In the genomic region with DNA sequence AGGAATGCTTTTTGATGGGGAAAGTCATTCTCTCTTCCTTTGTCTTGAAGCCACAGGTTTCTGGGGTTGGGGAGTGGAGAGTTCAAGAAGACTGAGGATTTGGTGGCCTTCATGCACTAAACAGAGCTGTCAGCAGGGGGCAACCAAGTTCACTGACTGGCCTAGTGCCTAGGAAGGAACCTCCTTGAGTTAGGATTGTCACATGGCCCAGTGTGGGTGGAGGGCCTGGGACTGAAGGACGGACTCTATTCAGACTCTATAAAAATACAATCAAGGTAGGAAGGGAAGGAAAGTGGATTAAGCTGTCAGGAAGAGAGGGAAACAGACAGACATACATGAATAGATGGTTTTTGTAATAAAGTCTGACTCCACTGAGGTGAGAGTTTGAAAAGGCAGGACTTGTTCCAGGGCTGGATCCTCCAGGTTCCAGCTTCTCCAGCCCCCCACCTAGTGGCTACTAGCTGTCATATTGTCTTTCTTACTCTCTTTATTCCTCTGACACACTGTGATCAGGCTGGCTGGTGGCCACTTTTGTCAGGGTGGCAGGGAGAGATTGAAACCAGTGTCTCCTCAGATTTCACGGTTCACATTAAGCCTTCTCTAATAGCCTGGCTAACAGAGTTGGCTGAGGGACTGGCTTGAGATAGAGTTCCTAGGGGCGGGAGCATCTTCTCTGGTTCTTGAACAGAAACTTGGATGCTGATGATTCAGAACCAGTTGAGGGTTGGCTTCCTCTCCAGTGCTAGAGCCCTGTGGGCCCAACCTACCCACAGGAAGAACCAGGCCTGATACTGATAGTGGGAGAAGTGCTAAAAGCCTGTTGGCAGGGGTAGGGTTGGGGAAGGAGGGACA, we compare ENCODE assay signal across 8 cellular contexts. TPM values are rescaled to one million over a fixed set of nuclear protein-coding genes. Genes with fewer than 3 reads are reported as not detected.
A peak's percentile ranks its signal among the peaks of the same experiment; 100 is the strongest.
DNase-seq lines count a peak whose midpoint lies in the region; ATAC-seq and TF ChIP-seq lines count a peak whose summit lies in the region.

No MANE protein-coding gene starts in this region.

- DNase-seq in DMS153 (lab: John Stamatoyannopoulos, UW), result peak; percentile 14
- peak; percentile 90 for DNase-seq in HS-27A (ENCODE audit: low read depth)
- peak; percentile 87 for DNase-seq in Panc1 (ENCODE audit: low read depth, low spot score)
- DNase-seq in activated T-helper 1 cell treated with anti-CD3 and anti-CD28 coated beads, Interleukin-2, amount 50 U/mL, for 16 hours (ENCODE audit: low read depth in 1 of 2, low spot score in 1 of 2), result peak; percentile 52 to 63
- peak; percentile 92 to 97 for DNase-seq in fibroblast of lung (ENCODE audit: low read depth in 2 of 2)
- DNase-seq in natural killer cell, result peak; percentile 64
- peak; percentile 75 for DNase-seq in stimulated activated naive CD4-positive, alpha-beta T cell treated with Interleukin-2 at 50 U/mL for 16 hours (lab: John Stamatoyannopoulos, UW)

- H3K4me1 ChIP-seq in Panc1 (ENCODE audit: control insufficient read depth, insufficient read depth, low read length) (peaks cover 41% of the 10 kb centered on the region), fibroblast of lung (ENCODE audit: control insufficient read depth, extremely low read depth, insufficient read depth, low read length) (peaks cover 44% of the 10 kb centered on the region)

- TF ChIP-seq CTCF in Panc1 (IDR thresholded peaks at IDR 0.05), result peak; percentile 89
- peak; percentile 79 to 81 for TF ChIP-seq CTCF in fibroblast of lung (conservative IDR thresholded peaks at IDR 0.05 in 1 of 2, IDR thresholded peaks at IDR 0.05 in 1 of 2; ENCODE audit: low read depth in 1 of 2, low read length in 2 of 2)
- peak; percentile 88 for TF ChIP-seq CTCF in natural killer cell (IDR thresholded peaks at IDR 0.05)

- peaks cover 44 to 52% of the 10 kb centered on the region in 2 donors for H3K4me1 Mint-ChIP-seq in natural killer cell

- ATAC-seq in Panc1 (peak; percentile 26), natural killer cell (peak; percentile 61 to 68 (median 66)), GM18867 (IDR thresholded peaks at IDR 0.05; ENCODE audit: unreplicated experiment) (no peak)

- H3K9ac ChIP-seq in fibroblast of lung (ENCODE audit: insufficient read depth, low read length), result no peak overlapping the region

- no peak overlapping the region for H3K4me3 ChIP-seq in Panc1 (ENCODE audit: low read depth in 2 of 2, low read length in 2 of 2)
- no peak overlapping the region for H3K4me3 ChIP-seq in fibroblast of lung (replicated peaks in 1 of 4; ENCODE audit: control extremely low read depth in 1 of 4, insufficient read depth in 1 of 4, low read depth in 3 of 4, low read length in 4 of 4)

- POLR2A ChIA-PET in Panc1 (lab: Charles Lee), result no interaction called here

- no TSS peak for BruUV-seq in Panc1 (replicated peaks; lab: Mats Ljungman, UMichigan)

- H3K27ac ChIP-seq in Panc1 (ENCODE audit: low read length), result peak overlapping the region; percentile 69
- H3K27ac ChIP-seq in fibroblast of lung (ENCODE audit: insufficient read depth, low read length), result peak overlapping the region; percentile 62

- peaks cover 16% of the 10 kb centered on the region for H3K79me2 ChIP-seq in fibroblast of lung (ENCODE audit: control insufficient read depth, insufficient read depth, low read length)

- no peaks in the 10 kb centered on the region for H4K20me1 ChIP-seq in fibroblast of lung (ENCODE audit: control insufficient read depth, extremely low read depth, insufficient read depth, low read length)

- H3K36me3 ChIP-seq in Panc1 (ENCODE audit: control insufficient read depth, insufficient read depth, low read length), result peaks cover 16% of the 10 kb centered on the region
- H3K36me3 ChIP-seq in fibroblast of lung (ENCODE audit: control insufficient read depth, insufficient read depth, low read length), result peaks cover 2% of the 10 kb centered on the region

- CTCF ChIA-PET in Panc1 (lab: Charles Lee), result interaction anchor here (0.7 kb wide), 3 partner anchors 9 to 142 kb away, joined by 3 read pairs; no protein-coding TSS in a partner anchor

- intact Hi-C loops in Panc1 (cut with micrococcal nuclease; ENCODE audit: unreplicated experiment) (no loop called here), natural killer cell (cut with micrococcal nuclease) (loop anchor here (1.0 to 5.0 kb wide), 4 partner anchors 45 to 141 kb away; no protein-coding TSS in a partner anchor)

- H2AFZ ChIP-seq in fibroblast of lung (ENCODE audit: low read length), result peak overlapping the region; percentile 31

- H3K9me3 Mint-ChIP-seq in natural killer cell, result no peaks in the 10 kb centered on the region

- in situ Hi-C loops in Panc1 (cut with HindIII; ENCODE audit: low pct_unique_long_range_greater_than_20kb, low sequenced_read_pairs), result no loop called here

- no peaks in the 10 kb centered on the region for H3K9me3 ChIP-seq in Panc1 (ENCODE audit: control insufficient read depth, insufficient read depth, low read depth, low read length)
- H3K9me3 ChIP-seq in fibroblast of lung (ENCODE audit: control insufficient read depth, insufficient read depth, low read depth, low read length), result no peaks in the 10 kb centered on the region

- peaks cover 6% of the 10 kb centered on the region for H3K36me3 Mint-ChIP-seq in natural killer cell

- H3K27me3 ChIP-seq in Panc1 (ENCODE audit: control insufficient read depth, insufficient read depth, low read length) (no peaks in the 10 kb centered on the region), fibroblast of lung (ENCODE audit: control insufficient read depth, insufficient read depth, low read length) (no peaks in the 10 kb centered on the region)

- H3K4me3 Mint-ChIP-seq in natural killer cell, result peak overlapping the region; percentile 77

- peak overlapping the region; percentile 82 to 86 for H3K27ac Mint-ChIP-seq in natural killer cell

- H3K27me3 Mint-ChIP-seq in natural killer cell (ENCODE audit: low read depth in 2 of 2), result no peaks in the 10 kb centered on the region

- peak overlapping the region; percentile 25 for H3K4me2 ChIP-seq in fibroblast of lung (ENCODE audit: extremely low read depth, insufficient read depth, low read length)

RNA-seq across cellular contexts. Expression of gene SH3BGRL3, which starts 4.1 kb away (rescaled TPM):
- total RNA-seq in Panc1 (2021; ENCODE audit: unreplicated experiment), result 193 TPM
- polyA plus RNA-seq in Panc1 (2012; ENCODE audit: insufficient read length), result 432 TPM
- 12.8 and 39.6 TPM in 2 replicates for total RNA-seq in fibroblast of lung
- polyA plus RNA-seq in fibroblast of lung, result 200 and 261 TPM in 2 replicates
- polyA plus RNA-seq in fibroblast of lung (2012), result 580 and 703 TPM in 2 replicates
- polyA minus RNA-seq in fibroblast of lung (ENCODE audit: low replicate concordance), result 914 and 1,082 TPM in 2 replicates
- total RNA-seq in natural killer cell, result 100 to 1,000 TPM; 396 to 488 (median 437) TPM

RNA-seq across cellular contexts. Expression of gene UBXN11, which starts 30.6 kb away (rescaled TPM):
- total RNA-seq in Panc1 (2021; ENCODE audit: unreplicated experiment) (23.7 TPM), fibroblast of lung (2.6 and 3.5 TPM in 2 replicates), natural killer cell (10 to 100 TPM; 22.7 to 32.0 (median 31.7) TPM)
- polyA plus RNA-seq in Panc1 (2012; ENCODE audit: insufficient read length), result 18.4 TPM
- polyA plus RNA-seq in fibroblast of lung, result 6.5 and 7.1 TPM in 2 replicates
- 11.3 and 13.5 TPM in 2 replicates for polyA plus RNA-seq in fibroblast of lung (2012)
- polyA minus RNA-seq in fibroblast of lung (ENCODE audit: low replicate concordance), result 8.7 and 16.1 TPM in 2 replicates

RNA-seq across cellular contexts. Expression of gene CEP85, which starts 41.8 kb away (rescaled TPM):
- total RNA-seq in Panc1 (2021; ENCODE audit: unreplicated experiment) (51.8 TPM), fibroblast of lung (3.9 and 6.9 TPM in 2 replicates), natural killer cell (10 to 100 TPM; 13.0 to 20.4 (median 18.0) TPM)
- polyA plus RNA-seq in Panc1 (2012; ENCODE audit: insufficient read length), result 25.8 TPM
- polyA plus RNA-seq in fibroblast of lung, result 4.7 and 8.2 TPM in 2 replicates
- 2.8 and 4.7 TPM in 2 replicates for polyA plus RNA-seq in fibroblast of lung (2012)
- polyA minus RNA-seq in fibroblast of lung (ENCODE audit: low replicate concordance), result 2.9 and 8.0 TPM in 2 replicates

RNA-seq across cellular contexts. Expression of gene CD52, which starts 42.0 kb away (rescaled TPM):
- 1.6 TPM for total RNA-seq in Panc1 (2021; ENCODE audit: unreplicated experiment)
- polyA plus RNA-seq in Panc1 (2012; ENCODE audit: insufficient read length), result not detected
- total RNA-seq in fibroblast of lung, result 0.51 TPM in 1 of 2 replicates, not detected in the other
- polyA plus RNA-seq in fibroblast of lung, result 0.28 and 0.31 TPM in 2 replicates
- polyA plus RNA-seq in fibroblast of lung (2012), result 0.32 and 0.49 TPM in 2 replicates
- polyA minus RNA-seq in fibroblast of lung (ENCODE audit: low replicate concordance), result not detected in 2 replicates
- 100 to 1,000 TPM; 454 to 485 (median 482) TPM for total RNA-seq in natural killer cell

Comparison
In these comparisons a context has a peak if more than half of its experiments do, and no peak if none do; other contexts are left out.
1. DNase-seq: peak in every context shown above with its lines; median percentile 94 in fibroblast of lung; 90 in HS-27A; 87 in Panc1; 75 in stimulated activated naive CD4-positive, alpha-beta T cell treated with Interleukin-2 at 50 U/mL for 16 hours; 64 in natural killer cell; 58 in activated T-helper 1 cell treated with anti-CD3 and anti-CD28 coated beads, Interleukin-2, amount 50 U/mL, for 16 hours; 14 in DMS153.